Comparison of ENCODE assay signal across 1 cellular context in the genomic region with DNA sequence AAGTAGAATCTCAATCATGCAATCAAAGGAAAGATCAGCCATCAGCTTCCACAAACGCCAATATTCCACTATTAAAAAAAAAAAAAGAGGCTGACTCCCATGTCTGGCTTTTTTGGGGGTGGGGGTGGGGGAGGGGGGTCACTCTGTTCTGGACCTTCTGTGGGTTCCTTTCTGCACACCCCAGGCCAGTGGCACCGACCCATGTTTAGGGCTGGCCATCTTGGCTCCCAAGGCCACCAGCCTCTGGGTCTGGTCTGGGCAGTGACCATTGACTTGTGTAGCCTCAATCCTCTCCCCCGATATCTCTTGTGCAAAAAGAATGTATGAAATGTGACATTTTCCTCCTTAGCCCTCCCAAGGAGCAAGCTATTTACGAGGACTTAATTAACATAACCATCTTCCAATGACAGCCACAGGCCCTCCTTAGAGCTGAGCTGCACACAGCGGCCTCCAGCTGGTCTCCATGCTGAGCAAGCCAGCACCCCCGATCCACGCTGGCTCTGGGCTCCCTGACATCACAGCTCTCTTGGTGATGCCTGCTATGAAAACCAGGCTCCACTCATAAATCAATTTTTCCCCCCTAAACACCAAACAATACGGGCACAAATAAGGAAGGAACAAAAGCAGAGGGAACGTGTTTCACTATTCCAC.
TF ChIP-seq lines count a peak whose summit lies in the region.

No MANE protein-coding gene starts in this region.

TF ChIP-seq in IMR-90, 13 proteins besides CTCF, POLR2A, EP300 and RAD21:
- TF ChIP-seq, protein P1, sequence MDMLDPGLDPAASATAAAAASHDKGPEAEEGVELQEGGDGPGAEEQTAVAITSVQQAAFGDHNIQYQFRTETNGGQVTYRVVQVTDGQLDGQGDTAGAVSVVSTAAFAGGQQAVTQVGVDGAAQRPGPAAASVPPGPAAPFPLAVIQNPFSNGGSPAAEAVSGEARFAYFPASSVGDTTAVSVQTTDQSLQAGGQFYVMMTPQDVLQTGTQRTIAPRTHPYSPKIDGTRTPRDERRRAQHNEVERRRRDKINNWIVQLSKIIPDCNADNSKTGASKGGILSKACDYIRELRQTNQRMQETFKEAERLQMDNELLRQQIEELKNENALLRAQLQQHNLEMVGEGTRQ (IDR thresholded peaks at IDR 0.05; ENCODE audit: low read depth, low read length) = no peak
- no peak for TF ChIP-seq SMC3 (IDR thresholded peaks at IDR 0.05; ENCODE audit: low read depth, low read length)
- no peak for TF ChIP-seq FOS (IDR thresholded peaks at IDR 0.05; ENCODE audit: low read depth, low read length)
- no peak for TF ChIP-seq RFX5 (IDR thresholded peaks at IDR 0.05; ENCODE audit: low read depth, low read length)
- TF ChIP-seq NFE2L2 (IDR thresholded peaks at IDR 0.05; ENCODE audit: low read depth, low read length) = no peak
- no peak for TF ChIP-seq BHLHE40 (IDR thresholded peaks at IDR 0.05; ENCODE audit: low read depth, low read length)
